In genomic region chr11:115924744-115925567, GRCh38 we compare ENCODE assay signal across 9 cellular contexts.
DNase-seq lines count a peak whose midpoint lies in the region; ATAC-seq and TF ChIP-seq lines count a peak whose summit lies in the region.
"Had no signal": no experiment of that assay in that cellular context is flagged by ENCODE, and none has a peak within 500 bp of the region (broad histone marks: within the 10 kb centered on the region; RNA-seq: fewer than 3 reads in every experiment).

No MANE protein-coding gene starts in this region.

- H3K36me3 ChIP-seq in lower lobe of right lung (no peaks in the 10 kb centered on the region), uterus (no peaks in the 10 kb centered on the region), thyroid gland (no peaks in the 10 kb centered on the region)

- DNase-seq in lower lobe of right lung (no peak), T-cell (no peak), NCI-H146 treated with DMSO at 0.1 percent for 48 hours (lab: John Stamatoyannopoulos, UW; ENCODE audit: unreplicated experiment) (no peak), uterus (no peak), thyroid gland (no peak)
- DNase-seq: T-helper 9 cell had no signal

- H3K4me1 Mint-ChIP-seq in T-cell = no peaks in the 10 kb centered on the region

- POLR2A ChIA-PET in T-cell (lab: Charles Lee) = no interaction called here

- H3K27ac Mint-ChIP-seq in T-cell = no peak overlapping the region

- TF ChIP-seq CTCF in lower lobe of right lung (IDR thresholded peaks at IDR 0.05) (no peak), uterus (IDR thresholded peaks at IDR 0.05) (no peak), thyroid gland (IDR thresholded peaks at IDR 0.05) (no peak)

- no peaks in the 10 kb centered on the region for H3K27me3 ChIP-seq in lower lobe of right lung (ENCODE audit: low read depth)
- no peaks in the 10 kb centered on the region for H3K27me3 ChIP-seq in uterus
- no peaks in the 10 kb centered on the region for H3K27me3 ChIP-seq in thyroid gland

- H3K4me3 ChIP-seq in lower lobe of right lung = no peak overlapping the region
- H3K4me3 ChIP-seq in uterus = no peak overlapping the region
- H3K4me3 ChIP-seq in thyroid gland (replicated peaks in 1 of 3) = no peak overlapping the region

- peaks cover 0 to 2% of the 10 kb centered on the region in 2 donors for H3K27me3 Mint-ChIP-seq in T-cell

- no peaks in the 10 kb centered on the region for H3K36me3 Mint-ChIP-seq in T-cell

- CTCF ChIA-PET in T-cell (lab: Charles Lee) = no interaction called here

- intact Hi-C loops in lower lobe of right lung (cut with DNase I) = no loop called here
- intact Hi-C loops in uterus (cut with DNase I; ENCODE audit: low total_unique reads) = no loop called here
- intact Hi-C loops in thyroid gland (cut with DNase I) = no loop called here

- no peak for TF ChIP-seq POLR2A in uterus (IDR thresholded peaks at IDR 0.05)
- TF ChIP-seq POLR2A in thyroid gland (IDR thresholded peaks at IDR 0.05) = no peak

- 64 to 72% methylated on average over 6 of the region's 6 CpGs for WGBS in thyroid gland, 2 donors

- H3K9me3 Mint-ChIP-seq in T-cell = peaks cover 0 to 10% (median 0%) of the 10 kb centered on the region in 3 donors

- H3K27ac ChIP-seq in lower lobe of right lung (no peak overlapping the region), uterus (no peak overlapping the region), thyroid gland (no peak overlapping the region)

- no peaks in the 10 kb centered on the region for H3K9me3 ChIP-seq in lower lobe of right lung
- H3K9me3 ChIP-seq in uterus = no peaks in the 10 kb centered on the region
- H3K9me3 ChIP-seq in thyroid gland = no peaks in the 10 kb centered on the region

- H3K4me3 Mint-ChIP-seq in T-cell = no peak overlapping the region

- ATAC-seq in GM18858 (IDR thresholded peaks at IDR 0.05; ENCODE audit: unreplicated experiment) = peak; percentile 72
- ATAC-seq in GM21528 (IDR thresholded peaks at IDR 0.05; ENCODE audit: low FRiP score, unreplicated experiment) = peak; percentile 69
- ATAC-seq in HG03521 (IDR thresholded peaks at IDR 0.05; ENCODE audit: unreplicated experiment) = peak; percentile 67
- ATAC-seq in lower lobe of right lung = peak; percentile 35
- no peak for ATAC-seq in T-cell (replicated peaks in 1 of 4)

- H3K4me1 ChIP-seq in lower lobe of right lung (no peaks in the 10 kb centered on the region), uterus (no peaks in the 10 kb centered on the region), thyroid gland (peaks cover 11 to 18% of the 10 kb centered on the region in 2 donors)

Comparison
In these comparisons a context has a peak if more than half of its experiments do, and no peak if none do; other contexts are left out.
1. ATAC-seq: peak in GM18858 (single experiment), GM21528 (single experiment), HG03521 (single experiment) and lower lobe of right lung (2 of 2); none in T-cell (0 of 4).